In the genomic region with DNA sequence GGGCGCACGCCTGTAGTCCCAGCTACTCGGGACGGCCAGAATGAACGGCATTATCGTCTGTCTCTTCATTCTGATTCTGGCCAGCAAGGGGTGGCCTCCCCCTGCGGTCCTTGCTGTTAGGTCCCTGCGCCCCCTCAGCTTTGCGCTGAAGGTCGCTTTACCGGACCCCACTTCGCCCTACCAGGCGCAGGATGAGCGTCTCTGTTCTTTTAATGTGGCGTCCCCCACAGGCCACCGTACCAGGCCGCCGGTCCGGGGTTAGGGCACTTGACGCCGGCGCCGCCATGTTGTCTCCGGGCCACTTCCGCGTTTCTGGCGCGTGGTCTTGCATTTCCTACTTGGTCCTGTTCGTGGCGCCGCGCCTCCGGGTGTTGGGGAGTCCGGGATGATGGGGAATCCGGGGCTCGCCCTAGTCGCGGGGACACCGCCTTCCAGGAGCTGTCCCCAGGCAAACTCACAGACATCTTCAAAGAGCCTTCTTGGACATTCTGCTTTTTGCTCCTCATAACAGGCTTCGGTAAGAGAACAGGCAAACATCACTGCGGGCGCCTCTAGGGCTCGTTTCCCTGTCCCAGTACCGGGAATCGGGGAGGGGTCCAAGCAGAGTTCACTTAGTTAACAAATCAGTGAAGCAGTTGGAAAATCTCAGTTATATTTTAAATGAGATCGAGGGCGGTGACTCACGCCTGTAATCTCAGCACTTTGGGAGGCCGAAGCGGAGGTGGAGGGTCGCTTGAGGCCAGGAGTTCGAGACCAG, we compare ENCODE assay signal across 8 cellular contexts. TPM values are rescaled to one million over a fixed set of nuclear protein-coding genes. Genes with fewer than 3 reads are reported as not detected.
DNase-seq lines count a peak whose midpoint lies in the region; TF ChIP-seq lines count a peak whose summit lies in the region.

No MANE protein-coding gene starts in this region.

- H3K27me3 Mint-ChIP-seq in HFFc6 (ENCODE audit: insufficient read depth), result peaks cover 2% of the 10 kb centered on the region; the same call in 1 of the 2 replicates
- peaks cover 5% of the 10 kb centered on the region for H3K27me3 Mint-ChIP-seq in activated naive CD4-positive, alpha-beta T cell treated with anti-CD3 and anti-CD28 coated beads, Interleukin-2, amount 10 ng/mL, durations not matched to agents 7 days and 5 days

- DNase-seq in GM06990 (ENCODE audit: extremely low read depth, insufficient read length) (peak; percentile 92), HFFc6 (peak; percentile 96), MV-4-11 (lab: John Stamatoyannopoulos, UW) (peak; percentile 91), SJSA1 (ENCODE audit: low read depth in 1 of 2, low spot score in 2 of 2) (peak; percentile 94 to 97), germinal center (ENCODE audit: low spot score) (peak; percentile 91), non-pigmented ciliary epithelial cell (ENCODE audit: low read depth) (peak; percentile 79), superior temporal gyrus (ENCODE audit: extremely low spot score) (peak; percentile 96)
- peak; percentile 96 for DNase-seq in activated naive CD4-positive, alpha-beta T cell treated with anti-CD3 and anti-CD28 coated beads, Interleukin-2, amount 10 ng/mL, durations not matched to agents 7 days and 5 days

- H3K36me3 ChIP-seq in GM06990 (ENCODE audit: control insufficient read depth, insufficient read depth, low read length) (no peaks in the 10 kb centered on the region), SJSA1 (peaks cover 3% of the 10 kb centered on the region; the same call in 1 of the 2 replicates)

- no peaks in the 10 kb centered on the region for H3K9me3 Mint-ChIP-seq in HFFc6
- no peaks in the 10 kb centered on the region for H3K9me3 Mint-ChIP-seq in activated naive CD4-positive, alpha-beta T cell treated with anti-CD3 and anti-CD28 coated beads, Interleukin-2, amount 10 ng/mL, durations not matched to agents 7 days and 5 days

- TF ChIP-seq CTCF in GM06990 (IDR thresholded peaks at IDR 0.05; ENCODE audit: insufficient read depth, low read length, poor library complexity, severe bottlenecking) (peak; percentile 75), HFFc6 (IDR thresholded peaks at IDR 0.05) (peak; percentile 81)

- H3K4me1 Mint-ChIP-seq in HFFc6 (ENCODE audit: low read depth), result peaks cover 38% of the 10 kb centered on the region
- peaks cover 16% of the 10 kb centered on the region for H3K4me1 Mint-ChIP-seq in activated naive CD4-positive, alpha-beta T cell treated with anti-CD3 and anti-CD28 coated beads, Interleukin-2, amount 10 ng/mL, durations not matched to agents 7 days and 5 days

- H3K27me3 ChIP-seq in GM06990 (replicated peaks; ENCODE audit: control insufficient read depth, insufficient read depth, low read length) (no peaks in the 10 kb centered on the region), SJSA1 (replicated peaks) (no peaks in the 10 kb centered on the region)

- peak overlapping the region; percentile 75 for H3K27ac ChIP-seq in SJSA1

- peak overlapping the region; percentile 71 for H3K4me3 ChIP-seq in GM06990 (replicated peaks; ENCODE audit: low read depth, low read length)
- peak overlapping the region; percentile 49 for H3K4me3 ChIP-seq in SJSA1

- peaks cover 26% of the 10 kb centered on the region for H3K4me1 ChIP-seq in SJSA1 (replicated peaks)

- H3K27ac Mint-ChIP-seq in HFFc6, result peak overlapping the region; percentile 97
- H3K27ac Mint-ChIP-seq in activated naive CD4-positive, alpha-beta T cell treated with anti-CD3 and anti-CD28 coated beads, Interleukin-2, amount 10 ng/mL, durations not matched to agents 7 days and 5 days, result peak overlapping the region; percentile 92

- H3K9me3 ChIP-seq in SJSA1 (replicated peaks), result no peaks in the 10 kb centered on the region

- CTCF ChIA-PET in activated naive CD4-positive, alpha-beta T cell treated with anti-CD3 and anti-CD28 coated beads, Interleukin-2, amount 10 ng/mL, durations not matched to agents 7 days and 5 days (lab: Charles Lee), result interaction anchor here (2.2 kb wide), 1 partner anchor 252 kb away, joined by 7 read pairs; no protein-coding TSS in a partner anchor

- H3K36me3 Mint-ChIP-seq in HFFc6 (ENCODE audit: low read depth), result no peaks in the 10 kb centered on the region
- H3K36me3 Mint-ChIP-seq in activated naive CD4-positive, alpha-beta T cell treated with anti-CD3 and anti-CD28 coated beads, Interleukin-2, amount 10 ng/mL, durations not matched to agents 7 days and 5 days, result peaks cover 3% of the 10 kb centered on the region

- H3K4me3 Mint-ChIP-seq in HFFc6, result peak overlapping the region; percentile 92
- peak overlapping the region; percentile 95 for H3K4me3 Mint-ChIP-seq in activated naive CD4-positive, alpha-beta T cell treated with anti-CD3 and anti-CD28 coated beads, Interleukin-2, amount 10 ng/mL, durations not matched to agents 7 days and 5 days

RNA-seq across cellular contexts. Expression of a gene that starts 8.5 kb away (rescaled TPM):
- total RNA-seq in HFFc6 (2021; fragmentation: NEBNext Ultra II Directional; extraction: Animal tissue kit (Norgen Biotek cat#: 25700)), result 100 to 1,000 TPM; 102 to 134 (median 111) TPM
- 150 and 202 TPM in 2 replicates for total RNA-seq in SJSA1 (2014; rRNA removed; shearing (Covaris generic))

RNA-seq across cellular contexts. Expression of a gene that starts 43.7 kb away (rescaled TPM):
- total RNA-seq in HFFc6 (2021; fragmentation: NEBNext Ultra II Directional; extraction: Animal tissue kit (Norgen Biotek cat#: 25700)), result 10 to 100 TPM; 28.7 to 38.3 (median 33.9) TPM
- 13.3 and 42.8 TPM in 2 replicates for total RNA-seq in SJSA1 (2014; rRNA removed; shearing (Covaris generic))

Comparison
In these comparisons a context has a peak if more than half of its experiments do, and no peak if none do; other contexts are left out.
1. Peak in every context shown above with its lines: DNase-seq, H3K4me3 ChIP-seq and H3K27ac ChIP-seq.